13 cellular contexts compared by ENCODE assay signal in genomic region chr5:38462972-38463633, GRCh38.
DNase-seq lines count a peak whose midpoint lies in the region; ATAC-seq and TF ChIP-seq lines count a peak whose summit lies in the region.
"Had no signal": no experiment of that assay in that cellular context is flagged by ENCODE, and none has a peak within 500 bp of the region (broad histone marks: within the 10 kb centered on the region; RNA-seq: fewer than 3 reads in every experiment).

No MANE protein-coding gene starts in this region.

- H3K4me2 ChIP-seq in parathyroid adenoma (ENCODE audit: low read length): no peak overlapping the region

- no peak for TF ChIP-seq CTCF in AG04450 (IDR thresholded peaks at IDR 0.05; ENCODE audit: low read depth, low read length)
- TF ChIP-seq CTCF in esophagus squamous epithelium (IDR thresholded peaks at IDR 0.05): no peak
- no peak for TF ChIP-seq CTCF in parathyroid adenoma (IDR thresholded peaks at IDR 0.05)
- no peak for TF ChIP-seq CTCF in activated CD8-positive, alpha-beta T cell treated with anti-CD3 and anti-CD28 coated beads for 36 hours (IDR thresholded peaks at IDR 0.05)

- H3K27ac Mint-ChIP-seq in activated CD8-positive, alpha-beta T cell treated with anti-CD3 and anti-CD28 coated beads for 36 hours: no peak overlapping the region
- no peak overlapping the region for H3K27ac Mint-ChIP-seq in naive thymus-derived CD4-positive, alpha-beta T cell
- H3K27ac Mint-ChIP-seq: activated naive CD8-positive, alpha-beta T cell treated with anti-CD3 and anti-CD28 coated beads, Interleukin-2, amount 50 U/mL, for 24 hours had no signal

- ATAC-seq in activated CD8-positive, alpha-beta T cell treated with anti-CD3 and anti-CD28 coated beads for 36 hours: no peak
- no peak for ATAC-seq in naive thymus-derived CD4-positive, alpha-beta T cell
- no peak for ATAC-seq in HG03039 (IDR thresholded peaks at IDR 0.05; ENCODE audit: unreplicated experiment)
- ATAC-seq: activated naive CD8-positive, alpha-beta T cell treated with anti-CD3 and anti-CD28 coated beads, Interleukin-2, amount 50 U/mL, for 24 hours had no signal

- intact Hi-C loops in esophagus squamous epithelium (cut with DNase I): no loop called here
- intact Hi-C loops in activated CD8-positive, alpha-beta T cell treated with anti-CD3 and anti-CD28 coated beads for 36 hours (cut with micrococcal nuclease): no loop called here
- intact Hi-C loops in naive thymus-derived CD4-positive, alpha-beta T cell (cut with micrococcal nuclease): no loop called here

- CTCF ChIA-PET in AG04450 (lab: Charles Lee): interaction anchor here (0.8 to 4.4 kb wide), 5 partner anchors 21 to 346 kb away, joined by 3 to 34 read pairs (median 10); no protein-coding TSS in a partner anchor
- CTCF ChIA-PET in activated CD8-positive, alpha-beta T cell treated with anti-CD3 and anti-CD28 coated beads for 36 hours (lab: Charles Lee): interaction anchor here (2.0 kb wide), 1 partner anchor 21 kb away, joined by 11 read pairs; no protein-coding TSS in a partner anchor
- CTCF ChIA-PET in naive thymus-derived CD4-positive, alpha-beta T cell (lab: Charles Lee): interaction anchor here (1.5 kb wide), 1 partner anchor 21 kb away, joined by 7 read pairs; no protein-coding TSS in a partner anchor

- H3K36me3 Mint-ChIP-seq in activated CD8-positive, alpha-beta T cell treated with anti-CD3 and anti-CD28 coated beads for 36 hours (ENCODE audit: low read depth): no peaks in the 10 kb centered on the region
- H3K36me3 Mint-ChIP-seq in naive thymus-derived CD4-positive, alpha-beta T cell: peaks cover 0 to 5% (median 3%) of the 10 kb centered on the region in 5 donors

- H3K9me3 ChIP-seq in AG04450 (ENCODE audit: control insufficient read depth, insufficient read depth, low read length) (peaks cover 3% of the 10 kb centered on the region; the same call in 1 of the 2 replicates), esophagus squamous epithelium (no peaks in the 10 kb centered on the region), parathyroid adenoma (ENCODE audit: control insufficient read depth, low read length) (no peaks in the 10 kb centered on the region)
- H3K9me3 ChIP-seq in naive thymus-derived CD4-positive, alpha-beta T cell (ENCODE audit: control insufficient read depth in 2 of 3, low read length in 3 of 3): no peaks in the 10 kb centered on the region
- H3K9me3 ChIP-seq: right lobe of liver had no signal

- H3K36me3 ChIP-seq in esophagus squamous epithelium (no peaks in the 10 kb centered on the region), parathyroid adenoma (ENCODE audit: control insufficient read depth, insufficient read depth, low read length) (no peaks in the 10 kb centered on the region)
- no peaks in the 10 kb centered on the region for H3K36me3 ChIP-seq in naive thymus-derived CD4-positive, alpha-beta T cell (ENCODE audit: control insufficient read depth in 2 of 3, insufficient read depth in 3 of 3, low read length in 3 of 3)
- H3K36me3 ChIP-seq: right lobe of liver had no signal

- WGBS in esophagus squamous epithelium, 2 donors: 32 to 48% methylated on average over 7 of the region's 7 CpGs

- no peaks in the 10 kb centered on the region for H3K4me1 Mint-ChIP-seq in activated CD8-positive, alpha-beta T cell treated with anti-CD3 and anti-CD28 coated beads for 36 hours (ENCODE audit: low read depth)
- H3K4me1 Mint-ChIP-seq in naive thymus-derived CD4-positive, alpha-beta T cell: peaks cover 0 to 5% (median 0%) of the 10 kb centered on the region in 7 donors
- H3K4me1 Mint-ChIP-seq: activated naive CD8-positive, alpha-beta T cell treated with anti-CD3 and anti-CD28 coated beads, Interleukin-2, amount 50 U/mL, for 24 hours had no signal

- no peak overlapping the region for H2AFZ ChIP-seq in parathyroid adenoma

- H3K27ac ChIP-seq in AG04450 (ENCODE audit: low read depth, low read length): peak overlapping the region; percentile 77
- peak overlapping the region in 3 of 4 donors; percentile 55 to 92 (median 64) for H3K27ac ChIP-seq in esophagus squamous epithelium
- H3K27ac ChIP-seq in parathyroid adenoma: peak overlapping the region; percentile 8
- no peak overlapping the region for H3K27ac ChIP-seq in naive thymus-derived CD4-positive, alpha-beta T cell (ENCODE audit: low read depth, low read length)

- POLR2A ChIA-PET in AG04450 (lab: Yijun Ruan, JAX): no interaction called here
- POLR2A ChIA-PET in activated CD8-positive, alpha-beta T cell treated with anti-CD3 and anti-CD28 coated beads for 36 hours (lab: Charles Lee): no interaction called here
- POLR2A ChIA-PET in naive thymus-derived CD4-positive, alpha-beta T cell (lab: Charles Lee): no interaction called here

- H3K79me2 ChIP-seq in parathyroid adenoma: no peaks in the 10 kb centered on the region

- H3K27me3 ChIP-seq in AG04450 (ENCODE audit: control insufficient read depth, insufficient read depth, low read length) (no peaks in the 10 kb centered on the region), esophagus squamous epithelium (no peaks in the 10 kb centered on the region), parathyroid adenoma (ENCODE audit: control insufficient read depth, insufficient read depth, low read length) (no peaks in the 10 kb centered on the region)
- H3K27me3 ChIP-seq in naive thymus-derived CD4-positive, alpha-beta T cell (ENCODE audit: control insufficient read depth in 2 of 2, insufficient read depth in 2 of 2, low read length in 2 of 2): no peaks in the 10 kb centered on the region
- H3K27me3 ChIP-seq: right lobe of liver had no signal

- no peak overlapping the region for H3K4me3 ChIP-seq in AG04450 (ENCODE audit: low read depth, low read length)
- H3K4me3 ChIP-seq in esophagus squamous epithelium: no peak overlapping the region
- no peak overlapping the region for H3K4me3 ChIP-seq in parathyroid adenoma (ENCODE audit: low read depth, low read length)
- H3K4me3 ChIP-seq in naive thymus-derived CD4-positive, alpha-beta T cell (ENCODE audit: low read length): no peak overlapping the region
- H3K4me3 ChIP-seq: right lobe of liver had no signal

- no peak overlapping the region for H3K4me3 Mint-ChIP-seq in activated CD8-positive, alpha-beta T cell treated with anti-CD3 and anti-CD28 coated beads for 36 hours
- no peak overlapping the region for H3K4me3 Mint-ChIP-seq in naive thymus-derived CD4-positive, alpha-beta T cell
- H3K4me3 Mint-ChIP-seq: activated naive CD8-positive, alpha-beta T cell treated with anti-CD3 and anti-CD28 coated beads, Interleukin-2, amount 50 U/mL, for 24 hours had no signal

- peaks cover 42% of the 10 kb centered on the region for H3K27me3 Mint-ChIP-seq in activated CD8-positive, alpha-beta T cell treated with anti-CD3 and anti-CD28 coated beads for 36 hours
- peaks cover 25 to 48% (median 26%) of the 10 kb centered on the region in 5 donors for H3K27me3 Mint-ChIP-seq in naive thymus-derived CD4-positive, alpha-beta T cell

- H3K9me3 Mint-ChIP-seq in activated CD8-positive, alpha-beta T cell treated with anti-CD3 and anti-CD28 coated beads for 36 hours: no peaks in the 10 kb centered on the region
- peaks cover 0 to 6% (median 0%) of the 10 kb centered on the region in 11 donors for H3K9me3 Mint-ChIP-seq in naive thymus-derived CD4-positive, alpha-beta T cell
- H3K9me3 Mint-ChIP-seq: activated naive CD8-positive, alpha-beta T cell treated with anti-CD3 and anti-CD28 coated beads, Interleukin-2, amount 50 U/mL, for 24 hours had no signal

- DNase-seq in AG04450 (ENCODE audit: low read depth, low spot score) (no peak), NCI-H460 (ENCODE audit: extremely low read depth, low read depth) (peak; percentile 36), esophagus squamous epithelium (lab: John Stamatoyannopoulos, UW) (no peak), NCI-H146 treated with DMSO at 0.1 percent for 48 hours (lab: John Stamatoyannopoulos, UW; ENCODE audit: unreplicated experiment) (no peak)
- DNase-seq in activated CD8-positive, alpha-beta T cell treated with anti-CD3 and anti-CD28 coated beads for 36 hours: no peak
- no peak for DNase-seq in naive thymus-derived CD4-positive, alpha-beta T cell
- DNase-seq: activated naive CD8-positive, alpha-beta T cell treated with anti-CD3 and anti-CD28 coated beads, Interleukin-2, amount 50 U/mL, for 24 hours; effector CD4-positive, alpha-beta T cell; GF-D8; NCI-H226; right lobe of liver had no signal

- no peak overlapping the region for H3K9ac ChIP-seq in parathyroid adenoma

- TF ChIP-seq POLR2A in esophagus squamous epithelium (IDR thresholded peaks at IDR 0.05): no peak

- H3K4me1 ChIP-seq in esophagus squamous epithelium (peaks cover 11 to 55% (median 26%) of the 10 kb centered on the region in 3 donors), parathyroid adenoma (peaks cover 4% of the 10 kb centered on the region)
- no peaks in the 10 kb centered on the region for H3K4me1 ChIP-seq in naive thymus-derived CD4-positive, alpha-beta T cell (ENCODE audit: control insufficient read depth in 2 of 2, insufficient read depth in 2 of 2, low read length in 2 of 2)
